In the genomic region with DNA sequence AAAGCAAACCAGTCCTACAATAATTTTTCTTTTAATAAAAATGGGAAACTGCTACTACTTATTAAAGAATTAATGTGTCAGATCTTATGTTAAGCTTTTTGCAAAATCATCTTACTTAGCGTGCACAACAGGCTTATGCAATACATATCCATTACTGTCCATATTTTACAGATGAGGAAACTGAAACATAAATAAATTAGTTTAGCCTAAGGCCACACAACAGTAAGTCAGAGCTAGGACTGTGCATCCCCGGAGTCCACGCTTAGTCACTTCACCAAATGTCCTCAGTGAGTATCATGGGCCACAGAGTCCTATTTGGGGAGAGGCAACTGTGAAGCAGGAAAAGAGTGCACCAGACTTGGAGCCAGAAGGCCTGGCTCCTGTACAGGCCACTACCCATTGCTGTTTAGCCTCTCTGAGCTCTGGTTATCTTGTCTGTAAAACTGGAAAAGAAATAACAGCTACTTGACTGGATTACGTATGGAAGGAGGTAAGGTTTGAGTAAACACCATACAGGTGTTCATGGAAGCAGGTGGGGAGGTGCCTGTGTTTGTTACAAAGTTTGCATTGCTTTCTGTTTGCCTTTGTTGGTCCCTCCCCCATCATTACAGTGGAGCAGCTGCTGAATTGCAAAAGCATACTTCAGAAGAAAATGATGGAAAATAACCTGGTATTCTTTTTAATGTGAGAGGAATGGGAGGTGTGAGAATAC, we compare ENCODE assay signal across 1 cellular context.
TF ChIP-seq lines count a peak whose summit lies in the region.

No MANE protein-coding gene starts in this region.

TF ChIP-seq in H1, 55 proteins besides CTCF, POLR2A, EP300 and RAD21 (continued from another document):
- TF ChIP-seq, protein P1, sequence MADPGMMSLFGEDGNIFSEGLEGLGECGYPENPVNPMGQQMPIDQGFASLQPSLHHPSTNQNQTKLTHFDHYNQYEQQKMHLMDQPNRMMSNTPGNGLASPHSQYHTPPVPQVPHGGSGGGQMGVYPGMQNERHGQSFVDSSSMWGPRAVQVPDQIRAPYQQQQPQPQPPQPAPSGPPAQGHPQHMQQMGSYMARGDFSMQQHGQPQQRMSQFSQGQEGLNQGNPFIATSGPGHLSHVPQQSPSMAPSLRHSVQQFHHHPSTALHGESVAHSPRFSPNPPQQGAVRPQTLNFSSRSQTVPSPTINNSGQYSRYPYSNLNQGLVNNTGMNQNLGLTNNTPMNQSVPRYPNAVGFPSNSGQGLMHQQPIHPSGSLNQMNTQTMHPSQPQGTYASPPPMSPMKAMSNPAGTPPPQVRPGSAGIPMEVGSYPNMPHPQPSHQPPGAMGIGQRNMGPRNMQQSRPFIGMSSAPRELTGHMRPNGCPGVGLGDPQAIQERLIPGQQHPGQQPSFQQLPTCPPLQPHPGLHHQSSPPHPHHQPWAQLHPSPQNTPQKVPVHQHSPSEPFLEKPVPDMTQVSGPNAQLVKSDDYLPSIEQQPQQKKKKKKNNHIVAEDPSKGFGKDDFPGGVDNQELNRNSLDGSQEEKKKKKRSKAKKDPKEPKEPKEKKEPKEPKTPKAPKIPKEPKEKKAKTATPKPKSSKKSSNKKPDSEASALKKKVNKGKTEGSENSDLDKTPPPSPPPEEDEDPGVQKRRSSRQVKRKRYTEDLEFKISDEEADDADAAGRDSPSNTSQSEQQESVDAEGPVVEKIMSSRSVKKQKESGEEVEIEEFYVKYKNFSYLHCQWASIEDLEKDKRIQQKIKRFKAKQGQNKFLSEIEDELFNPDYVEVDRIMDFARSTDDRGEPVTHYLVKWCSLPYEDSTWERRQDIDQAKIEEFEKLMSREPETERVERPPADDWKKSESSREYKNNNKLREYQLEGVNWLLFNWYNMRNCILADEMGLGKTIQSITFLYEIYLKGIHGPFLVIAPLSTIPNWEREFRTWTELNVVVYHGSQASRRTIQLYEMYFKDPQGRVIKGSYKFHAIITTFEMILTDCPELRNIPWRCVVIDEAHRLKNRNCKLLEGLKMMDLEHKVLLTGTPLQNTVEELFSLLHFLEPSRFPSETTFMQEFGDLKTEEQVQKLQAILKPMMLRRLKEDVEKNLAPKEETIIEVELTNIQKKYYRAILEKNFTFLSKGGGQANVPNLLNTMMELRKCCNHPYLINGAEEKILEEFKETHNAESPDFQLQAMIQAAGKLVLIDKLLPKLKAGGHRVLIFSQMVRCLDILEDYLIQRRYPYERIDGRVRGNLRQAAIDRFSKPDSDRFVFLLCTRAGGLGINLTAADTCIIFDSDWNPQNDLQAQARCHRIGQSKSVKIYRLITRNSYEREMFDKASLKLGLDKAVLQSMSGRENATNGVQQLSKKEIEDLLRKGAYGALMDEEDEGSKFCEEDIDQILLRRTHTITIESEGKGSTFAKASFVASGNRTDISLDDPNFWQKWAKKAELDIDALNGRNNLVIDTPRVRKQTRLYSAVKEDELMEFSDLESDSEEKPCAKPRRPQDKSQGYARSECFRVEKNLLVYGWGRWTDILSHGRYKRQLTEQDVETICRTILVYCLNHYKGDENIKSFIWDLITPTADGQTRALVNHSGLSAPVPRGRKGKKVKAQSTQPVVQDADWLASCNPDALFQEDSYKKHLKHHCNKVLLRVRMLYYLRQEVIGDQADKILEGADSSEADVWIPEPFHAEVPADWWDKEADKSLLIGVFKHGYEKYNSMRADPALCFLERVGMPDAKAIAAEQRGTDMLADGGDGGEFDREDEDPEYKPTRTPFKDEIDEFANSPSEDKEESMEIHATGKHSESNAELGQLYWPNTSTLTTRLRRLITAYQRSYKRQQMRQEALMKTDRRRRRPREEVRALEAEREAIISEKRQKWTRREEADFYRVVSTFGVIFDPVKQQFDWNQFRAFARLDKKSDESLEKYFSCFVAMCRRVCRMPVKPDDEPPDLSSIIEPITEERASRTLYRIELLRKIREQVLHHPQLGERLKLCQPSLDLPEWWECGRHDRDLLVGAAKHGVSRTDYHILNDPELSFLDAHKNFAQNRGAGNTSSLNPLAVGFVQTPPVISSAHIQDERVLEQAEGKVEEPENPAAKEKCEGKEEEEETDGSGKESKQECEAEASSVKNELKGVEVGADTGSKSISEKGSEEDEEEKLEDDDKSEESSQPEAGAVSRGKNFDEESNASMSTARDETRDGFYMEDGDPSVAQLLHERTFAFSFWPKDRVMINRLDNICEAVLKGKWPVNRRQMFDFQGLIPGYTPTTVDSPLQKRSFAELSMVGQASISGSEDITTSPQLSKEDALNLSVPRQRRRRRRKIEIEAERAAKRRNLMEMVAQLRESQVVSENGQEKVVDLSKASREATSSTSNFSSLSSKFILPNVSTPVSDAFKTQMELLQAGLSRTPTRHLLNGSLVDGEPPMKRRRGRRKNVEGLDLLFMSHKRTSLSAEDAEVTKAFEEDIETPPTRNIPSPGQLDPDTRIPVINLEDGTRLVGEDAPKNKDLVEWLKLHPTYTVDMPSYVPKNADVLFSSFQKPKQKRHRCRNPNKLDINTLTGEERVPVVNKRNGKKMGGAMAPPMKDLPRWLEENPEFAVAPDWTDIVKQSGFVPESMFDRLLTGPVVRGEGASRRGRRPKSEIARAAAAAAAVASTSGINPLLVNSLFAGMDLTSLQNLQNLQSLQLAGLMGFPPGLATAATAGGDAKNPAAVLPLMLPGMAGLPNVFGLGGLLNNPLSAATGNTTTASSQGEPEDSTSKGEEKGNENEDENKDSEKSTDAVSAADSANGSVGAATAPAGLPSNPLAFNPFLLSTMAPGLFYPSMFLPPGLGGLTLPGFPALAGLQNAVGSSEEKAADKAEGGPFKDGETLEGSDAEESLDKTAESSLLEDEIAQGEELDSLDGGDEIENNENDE (IDR thresholded peaks at IDR 0.05; ENCODE audit: insufficient replicate concordance, low read length) = no peak
- no peak for TF ChIP-seq BCL11A (IDR thresholded peaks at IDR 0.05; ENCODE audit: low read depth in 2 of 2, low read length in 2 of 2)
- TF ChIP-seq PHF8 (conservative IDR thresholded peaks at IDR 0.05; ENCODE audit: low read depth, low read length) = no peak
- TF ChIP-seq EZH2 (IDR thresholded peaks at IDR 0.05; ENCODE audit: low read depth, low read length, severe bottlenecking) = no peak
- TF ChIP-seq SP2 (IDR thresholded peaks at IDR 0.05; ENCODE audit: low read length) = no peak
- TF ChIP-seq HDAC6 (IDR thresholded peaks at IDR 0.05; ENCODE audit: low read depth, low read length) = no peak
- no peak for TF ChIP-seq KDM5A (IDR thresholded peaks at IDR 0.05; ENCODE audit: low read length)
- TF ChIP-seq BRCA1 (IDR thresholded peaks at IDR 0.05; ENCODE audit: low read depth, low read length) = no peak
- TF ChIP-seq RXRA (IDR thresholded peaks at IDR 0.05; ENCODE audit: insufficient read depth, low read depth, low read length) = no peak
- TF ChIP-seq YY1 (IDR thresholded peaks at IDR 0.05; ENCODE audit: low read depth, low read length) = no peak
